13 cellular contexts compared by ENCODE assay signal in the genomic region with DNA sequence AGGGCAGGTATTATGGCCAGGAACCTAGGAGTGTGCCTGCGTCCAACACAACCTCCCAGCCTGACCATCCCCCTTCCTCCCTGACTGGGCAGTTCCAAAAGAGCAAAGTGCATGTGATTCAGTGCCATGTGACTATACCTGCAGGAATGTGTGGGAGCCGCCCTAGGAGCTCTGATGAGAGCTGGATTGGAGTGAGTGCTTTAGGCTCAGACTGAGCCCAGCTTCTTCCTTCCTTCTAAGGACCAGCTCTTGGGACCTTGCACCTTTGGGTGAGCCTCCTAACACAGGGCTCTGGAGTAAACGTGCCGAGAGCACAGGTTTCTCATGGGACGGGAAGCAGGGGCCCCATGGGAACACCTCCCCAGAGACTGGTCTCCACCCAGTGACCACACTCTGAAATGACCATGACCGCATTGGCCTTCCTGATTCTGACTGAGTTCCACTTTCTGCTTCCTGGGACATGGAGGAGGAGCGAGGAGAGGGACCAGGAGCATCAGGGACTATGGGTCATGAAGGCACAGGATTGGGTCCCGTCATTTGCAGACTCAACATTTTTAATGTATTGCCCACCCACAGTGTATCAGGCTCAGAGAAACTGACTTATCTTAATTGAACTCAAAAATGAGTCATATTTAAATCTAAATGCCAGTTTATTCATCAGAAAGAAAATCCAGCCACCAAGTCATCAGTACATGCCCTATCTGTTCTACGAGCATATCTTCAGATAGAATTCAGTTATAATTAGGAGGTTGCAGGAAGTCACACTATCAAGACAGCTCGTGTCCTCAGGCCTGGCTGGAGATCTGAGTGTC.
DNase-seq lines count a peak whose midpoint lies in the region; ATAC-seq, FAIRE-seq and TF ChIP-seq lines count a peak whose summit lies in the region.
"Had no signal": no experiment of that assay in that cellular context is flagged by ENCODE, and none has a peak within 500 bp of the region (broad histone marks: within the 10 kb centered on the region; RNA-seq: fewer than 3 reads in every experiment).

No MANE protein-coding gene starts in this region.

- H3K27me3 ChIP-seq in HCT116 (ENCODE audit: insufficient read depth, low read length) (no peaks in the 10 kb centered on the region), RWPE2 (ENCODE audit: insufficient read depth, poor library complexity, severe bottlenecking) (no peaks in the 10 kb centered on the region), hepatocyte (no peaks in the 10 kb centered on the region), small intestine (ENCODE audit: control insufficient read depth in 2 of 2, insufficient read depth in 2 of 2, low read length in 2 of 2) (peaks cover 0 to 2% of the 10 kb centered on the region in 2 donors)
- H3K27me3 ChIP-seq: vagina had no signal

- no peak overlapping the region for H2AFZ ChIP-seq in HCT116 (ENCODE audit: low read depth, low read length, poor library complexity, severe bottlenecking)
- H2AFZ ChIP-seq in hepatocyte = no peak overlapping the region

- DNase-seq in HCT116 (ENCODE audit: low read depth, low spot score) (peak; percentile 88), RWPE2 (ENCODE audit: low spot score) (no peak), hepatocyte (ENCODE audit: low spot score) (peak; percentile 84), small intestine (peak; percentile 99), putamen (ENCODE audit: low spot score) (no peak), COLO829 (ENCODE audit: low spot score) (no peak)
- DNase-seq: activated naive CD4-positive, alpha-beta T cell treated with anti-CD3 and anti-CD28 coated beads, Interleukin-2, amount 10 ng/mL, durations not matched to agents 7 days and 5 days; effector memory CD8-positive, alpha-beta T cell; NCI-H187 treated with DMSO at 0.1 percent for 48 hours; posterior cingulate gyrus had no signal

- intact Hi-C loops in HCT116 (cut with micrococcal nuclease) = no loop called here

- CTCF ChIA-PET in HCT116 (lab: Charles Lee) = interaction anchor here (0.8 kb wide), 1 partner anchor 84 kb away, joined by 4 read pairs; no protein-coding TSS in a partner anchor

- H3K27ac ChIP-seq in HCT116 (ENCODE audit: low read depth, low read length) = peak overlapping the region; percentile 55
- peak overlapping the region; percentile 17 for H3K27ac ChIP-seq in RWPE2 (ENCODE audit: poor library complexity, severe bottlenecking)
- peak overlapping the region; percentile 93 for H3K27ac ChIP-seq in hepatocyte
- H3K27ac ChIP-seq in small intestine (ENCODE audit: low read depth in 1 of 2, low read length in 1 of 2) = peak overlapping the region; percentile 64 to 75
- H3K27ac ChIP-seq: vagina, VCaP had no signal

- FAIRE-seq in small intestine (lab: Jason Lieb, UNC) = no peak

- no peaks in the 10 kb centered on the region for H3K9me3 ChIP-seq in HCT116 (ENCODE audit: control insufficient read depth in 1 of 2, insufficient read depth in 1 of 2, low read depth in 1 of 2, low read length in 2 of 2)
- no peaks in the 10 kb centered on the region for H3K9me3 ChIP-seq in RWPE2 (ENCODE audit: severe bottlenecking)
- no peaks in the 10 kb centered on the region for H3K9me3 ChIP-seq in hepatocyte (ENCODE audit: low read depth)
- no peaks in the 10 kb centered on the region for H3K9me3 ChIP-seq in small intestine (ENCODE audit: control insufficient read depth, low read depth)
- H3K9me3 ChIP-seq: vagina had no signal

- RAD21 ChIA-PET in HCT116 (lab: Charles Lee; ENCODE audit: low non-redundant PET in 1 of 2, low total read pairs in 2 of 2, uncharacterized antibody in 2 of 2, unreplicated experiment in 2 of 2) = no interaction called here

- H3K79me2 ChIP-seq in HCT116 (ENCODE audit: insufficient read depth, low read length) = no peaks in the 10 kb centered on the region
- H3K79me2 ChIP-seq in hepatocyte = no peaks in the 10 kb centered on the region

- TSS peak; percentile 91 for BruUV-seq in HCT116 (replicated peaks; lab: Mats Ljungman, UMichigan)

- H3K36me3 ChIP-seq in HCT116 (ENCODE audit: control insufficient read depth in 1 of 2, insufficient read depth in 2 of 2, low read length in 2 of 2) (no peaks in the 10 kb centered on the region), RWPE2 (ENCODE audit: low read depth) (no peaks in the 10 kb centered on the region), hepatocyte (replicated peaks; ENCODE audit: insufficient read depth, low read depth) (no peaks in the 10 kb centered on the region), small intestine (ENCODE audit: control insufficient read depth in 2 of 2, insufficient read depth in 2 of 2, low read length in 2 of 2) (no peaks in the 10 kb centered on the region)
- H3K36me3 ChIP-seq: vagina had no signal

- peaks cover 33 to 65% of the 10 kb centered on the region in 2 experiments for H3K4me1 ChIP-seq in HCT116 (ENCODE audit: control insufficient read depth in 1 of 2, insufficient read depth in 2 of 2, low read length in 2 of 2)
- H3K4me1 ChIP-seq in RWPE2 (ENCODE audit: insufficient read depth, poor library complexity, severe bottlenecking) = peaks cover 11% of the 10 kb centered on the region
- H3K4me1 ChIP-seq in hepatocyte (ENCODE audit: insufficient read depth) = peaks cover 51% of the 10 kb centered on the region
- H3K4me1 ChIP-seq in small intestine (ENCODE audit: control insufficient read depth in 2 of 2, insufficient read depth in 1 of 2, low read depth in 1 of 2, low read length in 1 of 2) = peaks cover 9 to 11% of the 10 kb centered on the region in 2 donors
- H3K4me1 ChIP-seq: vagina had no signal

- 80% methylated on average over 10 of the region's 10 CpGs for WGBS in hepatocyte (ENCODE audit: low lambda C conversion rate, missing lambda C conversion rate)
- 27 to 55% (median 35%) methylated on average over 10 of the region's 10 CpGs for WGBS in small intestine, 3 donors

- no peak for TF ChIP-seq POLR2A in HCT116 (IDR thresholded peaks at IDR 0.05; ENCODE audit: borderline replicate concordance, extremely low read depth, insufficient read depth, insufficient read length)
- no peak for TF ChIP-seq POLR2A in GM18505 (IDR thresholded peaks at IDR 0.05; ENCODE audit: borderline replicate concordance, extremely low read depth, insufficient read depth, insufficient read length)

- peak overlapping the region; percentile 63 for H3K9ac ChIP-seq in HCT116 (ENCODE audit: low read length)

- no peak for TF ChIP-seq CTCF in HCT116 (IDR thresholded peaks at IDR 0.05 in 2 of 3, conservative IDR thresholded peaks at IDR 0.05 in 1 of 3; ENCODE audit: borderline replicate concordance in 1 of 3, insufficient read depth in 1 of 3, low read depth in 2 of 3, low read length in 2 of 3)
- no peak for TF ChIP-seq CTCF in RWPE2 (IDR thresholded peaks at IDR 0.05; ENCODE audit: poor library complexity, severe bottlenecking)
- TF ChIP-seq CTCF in hepatocyte (IDR thresholded peaks at IDR 0.05; ENCODE audit: poor library complexity) = no peak

- TF ChIP-seq RAD21 in HCT116 (IDR thresholded peaks at IDR 0.05; ENCODE audit: low read depth) = peak; percentile 34; the same call in 1 of the 2 replicates

- ATAC-seq in HCT116 (peak; percentile 93), RWPE2 (ENCODE audit: low read depth) (peak; percentile 98), GM18505 (IDR thresholded peaks at IDR 0.05; ENCODE audit: unreplicated experiment) (no peak)
- ATAC-seq: effector memory CD8-positive, alpha-beta T cell had no signal

- H3K4me2 ChIP-seq in HCT116 (ENCODE audit: low read length) (peak overlapping the region; percentile 85), hepatocyte (peak overlapping the region; percentile 28)

- no peaks in the 10 kb centered on the region for H4K20me1 ChIP-seq in HCT116 (ENCODE audit: insufficient read depth)
- H4K20me1 ChIP-seq in hepatocyte (ENCODE audit: insufficient read depth, poor library complexity, severe bottlenecking) = no peaks in the 10 kb centered on the region

- H3K4me3 ChIP-seq in HCT116 (replicated peaks in 1 of 2; ENCODE audit: low read depth in 1 of 2, low read length in 2 of 2) = peak overlapping the region; percentile 30 to 51
- H3K4me3 ChIP-seq in RWPE2 (ENCODE audit: severe bottlenecking) = no peak overlapping the region
- H3K4me3 ChIP-seq in hepatocyte = no peak overlapping the region
- H3K4me3 ChIP-seq in small intestine (ENCODE audit: low read depth in 1 of 2, low read length in 2 of 2) = no peak overlapping the region
- H3K4me3 ChIP-seq: vagina had no signal

- POLR2A ChIA-PET in HCT116 (lab: Charles Lee) = interaction anchor here (1.2 to 1.3 kb wide), 2 partner anchors 11 to 88 kb away, joined by 3 to 7 read pairs; a partner anchor contains a TSS

- H3K9me2 ChIP-seq in HCT116 (ENCODE audit: insufficient read depth) (no peaks in the 10 kb centered on the region), hepatocyte (replicated peaks; ENCODE audit: insufficient read depth) (no peaks in the 10 kb centered on the region)

TF ChIP-seq in HCT116, 20 proteins besides CTCF, POLR2A, EP300 and RAD21 (continues in another document):
- TF ChIP-seq CBX3 (IDR thresholded peaks at IDR 0.05; ENCODE audit: low read depth) (peak; percentile 88), YY1 (IDR thresholded peaks at IDR 0.05; ENCODE audit: extremely low read depth, insufficient replicate concordance, low read depth, low read length) (peak; percentile 27), FOSL1 (IDR thresholded peaks at IDR 0.05; ENCODE audit: low read depth) (peak; percentile 82), SP1 (IDR thresholded peaks at IDR 0.05; ENCODE audit: low read depth) (peak; percentile 90), POLR2AphosphoS5 (IDR thresholded peaks at IDR 0.05; ENCODE audit: low read depth, low read length) (peak; percentile 83), JUND (IDR thresholded peaks at IDR 0.05) (peak; percentile 90), SRF (IDR thresholded peaks at IDR 0.05; ENCODE audit: low read depth) (no peak), EGR1 (IDR thresholded peaks at IDR 0.05; ENCODE audit: low read depth) (no peak), SIN3A (IDR thresholded peaks at IDR 0.05; ENCODE audit: low read depth) (no peak), TCF7L2 (IDR thresholded peaks at IDR 0.05; ENCODE audit: borderline replicate concordance, extremely low read depth, insufficient read depth, insufficient read length) (peak; percentile 37)
- TF ChIP-seq, protein P1, sequence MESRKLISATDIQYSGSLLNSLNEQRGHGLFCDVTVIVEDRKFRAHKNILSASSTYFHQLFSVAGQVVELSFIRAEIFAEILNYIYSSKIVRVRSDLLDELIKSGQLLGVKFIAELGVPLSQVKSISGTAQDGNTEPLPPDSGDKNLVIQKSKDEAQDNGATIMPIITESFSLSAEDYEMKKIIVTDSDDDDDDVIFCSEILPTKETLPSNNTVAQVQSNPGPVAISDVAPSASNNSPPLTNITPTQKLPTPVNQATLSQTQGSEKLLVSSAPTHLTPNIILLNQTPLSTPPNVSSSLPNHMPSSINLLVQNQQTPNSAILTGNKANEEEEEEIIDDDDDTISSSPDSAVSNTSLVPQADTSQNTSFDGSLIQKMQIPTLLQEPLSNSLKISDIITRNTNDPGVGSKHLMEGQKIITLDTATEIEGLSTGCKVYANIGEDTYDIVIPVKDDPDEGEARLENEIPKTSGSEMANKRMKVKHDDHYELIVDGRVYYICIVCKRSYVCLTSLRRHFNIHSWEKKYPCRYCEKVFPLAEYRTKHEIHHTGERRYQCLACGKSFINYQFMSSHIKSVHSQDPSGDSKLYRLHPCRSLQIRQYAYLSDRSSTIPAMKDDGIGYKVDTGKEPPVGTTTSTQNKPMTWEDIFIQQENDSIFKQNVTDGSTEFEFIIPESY (IDR thresholded peaks at IDR 0.05; ENCODE audit: extremely low read depth, insufficient replicate concordance, low read length) = no peak

Comparison
In these comparisons a context has a peak if more than half of its experiments do, and no peak if none do; other contexts are left out.
1. DNase-seq: peak in HCT116 (single experiment), hepatocyte (single experiment) and small intestine (single experiment); none in RWPE2 (single experiment), putamen (single experiment) and COLO829 (single experiment).
2. H3K27ac ChIP-seq: peak in every context shown above with its lines; median percentile 93 in hepatocyte; 70 in small intestine; 55 in HCT116; 17 in RWPE2.
3. H3K4me3 ChIP-seq: peak in HCT116 (2 of 2); none in RWPE2 (single experiment), hepatocyte (single experiment) and small intestine (0 of 2).